Comparison of ENCODE assay signal across 8 cellular contexts in the genomic region with DNA sequence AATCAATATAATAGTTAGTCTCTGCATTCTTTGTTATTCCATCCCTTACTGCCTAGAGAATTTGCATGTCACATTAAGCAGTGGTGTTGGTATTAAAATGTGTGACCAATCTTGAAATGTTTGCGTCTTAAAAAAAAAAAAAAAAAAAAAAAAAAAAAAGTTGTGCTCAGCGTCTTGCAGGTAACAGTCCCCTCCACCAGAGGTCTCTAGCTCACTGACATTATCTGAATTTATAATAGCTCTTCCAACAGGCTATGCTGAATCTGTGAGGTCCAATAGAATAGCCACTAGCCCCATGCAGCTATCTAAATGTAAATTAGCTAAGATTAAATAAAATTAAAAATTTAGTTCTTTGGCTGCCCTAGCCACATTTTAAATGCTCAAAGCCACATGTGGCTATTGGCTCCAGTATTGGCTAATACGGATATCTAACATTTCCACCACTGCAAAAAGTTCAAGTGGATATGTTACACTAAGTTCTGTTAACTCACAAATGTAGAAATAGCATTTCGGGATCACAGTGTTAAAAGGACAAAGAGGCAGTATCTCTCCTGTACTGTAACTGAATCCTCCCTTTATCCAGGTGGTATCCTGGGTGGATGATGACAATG. TPM values are rescaled to one million over a fixed set of nuclear protein-coding genes. Genes with fewer than 3 reads are reported as not detected.
DNase-seq lines count a peak whose midpoint lies in the region; ATAC-seq and TF ChIP-seq lines count a peak whose summit lies in the region.

No MANE protein-coding gene starts in this region.

- no peak overlapping the region for H3K4me3 Mint-ChIP-seq in CD14-positive monocyte

- H3K36me3 Mint-ChIP-seq in CD14-positive monocyte = no peaks in the 10 kb centered on the region

- H3K4me1 Mint-ChIP-seq in CD14-positive monocyte = no peaks in the 10 kb centered on the region

- TF ChIP-seq CTCF in CD14-positive monocyte (IDR thresholded peaks at IDR 0.05) (peak; percentile 25), fibroblast of mammary gland (conservative IDR thresholded peaks at IDR 0.05; ENCODE audit: control insufficient read depth, insufficient read depth, low read depth, low read length) (peak; percentile 72)

- H3K4me3 ChIP-seq in fibroblast of mammary gland (ENCODE audit: control insufficient read depth, low read depth, low read length) = no peak overlapping the region

- ATAC-seq in GM18907 (IDR thresholded peaks at IDR 0.05; ENCODE audit: unreplicated experiment) (peak; percentile 74), GM21381 (IDR thresholded peaks at IDR 0.05; ENCODE audit: unreplicated experiment) (no peak)

- H3K9me3 Mint-ChIP-seq in CD14-positive monocyte = no peaks in the 10 kb centered on the region

- peaks cover 0 to 2% (median 2%) of the 10 kb centered on the region in 3 donors for H3K27me3 Mint-ChIP-seq in CD14-positive monocyte (ENCODE audit: low read depth in 3 of 3)

- no peak overlapping the region for H3K27ac Mint-ChIP-seq in CD14-positive monocyte

- DNase-seq in CD14-positive monocyte (ENCODE audit: low spot score) = no peak
- peak; percentile 47 for DNase-seq in NAMALWA (ENCODE audit: low spot score)
- peak; percentile 61 for DNase-seq in SHP77 treated with DMSO at 0.1 percent for 48 hours (lab: John Stamatoyannopoulos, UW)
- peak; percentile 54 for DNase-seq in fibroblast of mammary gland (ENCODE audit: low read depth)
- peak; percentile 54 for DNase-seq in renal cortical epithelial cell (ENCODE audit: low read depth)
- DNase-seq in effector CD8-positive, alpha-beta T cell (lab: John Stamatoyannopoulos, UW) = no peak

- intact Hi-C loops in CD14-positive monocyte (cut with micrococcal nuclease) = no loop called here

RNA-seq across cellular contexts. Expression of a gene that starts 28.7 kb away (rescaled TPM):
- not detected for polyA plus RNA-seq in CD14-positive monocyte
- not detected in 2 replicates for total RNA-seq in renal cortical epithelial cell

RNA-seq across cellular contexts. Expression of a gene that starts 33.7 kb away (rescaled TPM):
- polyA plus RNA-seq in CD14-positive monocyte = not detected
- total RNA-seq in renal cortical epithelial cell = not detected in 2 replicates

Comparison
In these comparisons a context has a peak if more than half of its experiments do, and no peak if none do; other contexts are left out.
1. DNase-seq: peak in NAMALWA (single experiment), SHP77 treated with DMSO at 0.1 percent for 48 hours (single experiment), fibroblast of mammary gland (single experiment) and renal cortical epithelial cell (single experiment); none in CD14-positive monocyte (single experiment) and effector CD8-positive, alpha-beta T cell (single experiment).